8 cellular contexts compared by ENCODE assay signal in the genomic region with DNA sequence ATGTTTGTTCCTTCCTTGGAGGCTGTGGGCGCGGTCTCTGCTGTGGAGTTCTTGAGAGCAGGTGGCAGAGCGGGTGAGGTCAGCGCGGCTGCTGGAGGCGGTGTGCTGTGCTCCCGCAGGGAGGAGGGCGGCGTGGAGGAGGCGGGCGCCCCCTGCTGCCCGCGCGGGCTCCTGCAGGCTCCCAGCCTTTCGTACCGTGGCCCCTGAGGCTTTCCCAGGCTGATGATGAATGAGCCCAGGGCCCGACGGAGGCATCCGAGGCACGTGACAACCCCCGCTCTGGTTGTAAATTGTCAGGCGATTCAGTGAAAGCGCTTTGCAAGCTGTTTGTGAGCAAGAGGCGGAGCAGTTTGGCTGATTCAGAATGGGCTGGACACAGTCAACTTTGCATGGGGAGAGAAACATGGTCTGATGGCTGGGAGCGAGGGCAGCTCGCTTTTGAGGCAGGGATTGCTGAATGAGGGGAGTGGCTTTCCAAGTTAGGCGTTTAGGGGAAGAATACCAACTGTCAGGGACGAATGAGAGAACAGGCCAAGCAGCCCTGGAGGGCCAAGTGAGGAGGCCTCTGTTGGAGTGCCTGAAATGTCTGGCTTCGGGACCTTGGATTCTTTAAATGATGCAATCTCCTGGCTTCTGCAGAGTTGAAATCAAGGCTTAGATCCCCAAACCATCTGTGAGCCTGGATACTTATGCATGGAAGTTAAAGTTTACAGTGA. TPM values are rescaled to one million over a fixed set of nuclear protein-coding genes. Genes with fewer than 3 reads are reported as not detected.
DNase-seq lines count a peak whose midpoint lies in the region; FAIRE-seq and TF ChIP-seq lines count a peak whose summit lies in the region.

No MANE protein-coding gene starts in this region.

- no peak overlapping the region for H3K4me3 ChIP-seq in WERI-Rb-1 (ENCODE audit: low read depth, low read length)
- peak overlapping the region; percentile 43; the same call in 1 of the 2 replicates for H3K4me3 ChIP-seq in iPS-20b (ENCODE audit: low read length)
- H3K4me3 ChIP-seq in small intestine (ENCODE audit: low read depth in 1 of 2, low read length in 2 of 2) = no peak overlapping the region

- H3K27ac Mint-ChIP-seq in H9 = peak overlapping the region; percentile 28 to 96 (median 96); a peak in 6 of 7 replicates
- H3K27ac Mint-ChIP-seq in MCF 10A (ENCODE audit: low read depth, unreplicated experiment) = no peak overlapping the region

- DNase-seq in DMS53 (lab: John Stamatoyannopoulos, UW) (peak; percentile 97), H9 (peak; percentile 97), NCI-H1436 (lab: John Stamatoyannopoulos, UW) (peak; percentile 67), WERI-Rb-1 (peak; percentile 73), MCF 10A (ENCODE audit: unreplicated experiment) (peak; percentile 89), small intestine (peak; percentile 92), NCI-H345 (lab: John Stamatoyannopoulos, UW) (no peak)

- H3K18ac ChIP-seq in H9 (ENCODE audit: insufficient read length, low read depth, low read length) = peak overlapping the region; percentile 2

- no peaks in the 10 kb centered on the region for H3K23me2 ChIP-seq in H9 (ENCODE audit: insufficient read length, low read depth, low read length, poor library complexity, severe bottlenecking)

- CTCF ChIA-PET in MCF 10A (lab: Yijun Ruan, JAX) = interaction anchor here (0.5 to 4.3 kb wide), 20 partner anchors 10 to 417 kb away, joined by 3 to 46 read pairs (median 3); a partner anchor contains a TSS

- H2AK5ac ChIP-seq in H9 (ENCODE audit: insufficient read length, low read length) = no peak overlapping the region

- TF ChIP-seq CTCF in H9 (conservative IDR thresholded peaks at IDR 0.05) = peak; percentile 100
- peak; percentile 88 for TF ChIP-seq CTCF in WERI-Rb-1 (IDR thresholded peaks at IDR 0.05; ENCODE audit: low read depth, low read length)
- TF ChIP-seq CTCF in MCF 10A (IDR thresholded peaks at IDR 0.05; ENCODE audit: unreplicated experiment) = peak; percentile 96

- no peak overlapping the region for H2BK120ac ChIP-seq in H9 (ENCODE audit: low read depth, low read length, poor library complexity, severe bottlenecking)

- H4K5ac ChIP-seq in H9 (ENCODE audit: insufficient read length, low read depth, low read length) = no peak overlapping the region

- no peak overlapping the region for H2BK5ac ChIP-seq in H9 (ENCODE audit: insufficient read length, low read length)

- no peak for FAIRE-seq in small intestine (lab: Jason Lieb, UNC)

- H3K79me2 ChIP-seq in H9 (ENCODE audit: insufficient read depth, low read length) = no peaks in the 10 kb centered on the region

- H3K27ac ChIP-seq in H9 (ENCODE audit: insufficient read length, low read depth, low read length) (no peak overlapping the region), WERI-Rb-1 (no peak overlapping the region), iPS-20b (ENCODE audit: low read length) (no peak overlapping the region), small intestine (ENCODE audit: low read depth in 1 of 2, low read length in 1 of 2) (no peak overlapping the region)

- no peaks in the 10 kb centered on the region for H3K79me1 ChIP-seq in H9 (ENCODE audit: insufficient read depth, low read depth, low read length, poor library complexity, severe bottlenecking)

- no peaks in the 10 kb centered on the region; the same call in 1 of the 2 replicates for H3K27me3 ChIP-seq in H9 (ENCODE audit: insufficient read depth, low read length)
- H3K27me3 ChIP-seq in WERI-Rb-1 (ENCODE audit: insufficient read depth, low read depth, severe bottlenecking) = no peaks in the 10 kb centered on the region
- peaks cover 16% of the 10 kb centered on the region for H3K27me3 ChIP-seq in iPS-20b (ENCODE audit: insufficient read depth, low read length)
- H3K27me3 ChIP-seq in small intestine (ENCODE audit: control insufficient read depth in 2 of 2, insufficient read depth in 2 of 2, low read length in 2 of 2) = no peaks in the 10 kb centered on the region

- H3K9ac ChIP-seq in H9 (ENCODE audit: extremely low read depth, insufficient read length, low read length) = no peak overlapping the region
- peak overlapping the region; percentile 34; the same call in 1 of the 2 replicates for H3K9ac ChIP-seq in iPS-20b (ENCODE audit: low read depth, low read length)

- H3K14ac ChIP-seq in H9 (ENCODE audit: insufficient read depth, low read length) = peak overlapping the region; percentile 4; the same call in 1 of the 2 replicates

- no CpG with 5 or more reads among the region's 29 CpGs for WGBS in H9 (ENCODE audit: extremely low coverage, insufficient read length, low lambda C conversion rate)
- 7 to 8% (median 8%) methylated on average over 29 of the region's 29 CpGs for WGBS in small intestine, 3 donors

- no peaks in the 10 kb centered on the region for H3K9me3 ChIP-seq in H9 (ENCODE audit: control insufficient read depth, low read depth, low read length)
- peaks cover 8% of the 10 kb centered on the region for H3K9me3 ChIP-seq in WERI-Rb-1 (ENCODE audit: severe bottlenecking)
- H3K9me3 ChIP-seq in iPS-20b (ENCODE audit: insufficient read depth, low read depth, low read length) = peaks cover 19% of the 10 kb centered on the region
- H3K9me3 ChIP-seq in small intestine (ENCODE audit: control insufficient read depth, low read depth) = no peaks in the 10 kb centered on the region

- H3T11ph ChIP-seq in H9 (ENCODE audit: low read length) = no peak overlapping the region

- H3K9me3 Mint-ChIP-seq in H9 (peaks cover 33 to 34% of the 10 kb centered on the region in 2 experiments), MCF 10A (ENCODE audit: unreplicated experiment) (peaks cover 16% of the 10 kb centered on the region)

- H3K27me3 Mint-ChIP-seq in H9 (ENCODE audit: low read depth) (peaks cover 33% of the 10 kb centered on the region), MCF 10A (ENCODE audit: insufficient read depth, unreplicated experiment) (no peaks in the 10 kb centered on the region)

- H3K4me3 Mint-ChIP-seq in H9 (peak overlapping the region in 1 of 2 experiments; percentile 51; a peak in 2 of 5 replicates), MCF 10A (ENCODE audit: unreplicated experiment) (peak overlapping the region; percentile 32)

- intact Hi-C loops in MCF 10A (cut with micrococcal nuclease) = loop anchor here (1.0 kb wide), 4 partner anchors 75 to 357 kb away; a partner anchor contains a TSS

- no peak overlapping the region for H4K91ac ChIP-seq in H9 (ENCODE audit: insufficient read length, low read depth, low read length)

- H3K4me1 ChIP-seq in H9 (ENCODE audit: insufficient read depth, low read length) (peaks cover 5% of the 10 kb centered on the region; the same call in 1 of the 2 replicates), iPS-20b (ENCODE audit: insufficient read depth, low read length) (peaks cover 10% of the 10 kb centered on the region), small intestine (ENCODE audit: control insufficient read depth in 2 of 2, insufficient read depth in 1 of 2, low read depth in 1 of 2, low read length in 1 of 2) (no peaks in the 10 kb centered on the region)

- H3K4me1 Mint-ChIP-seq in H9 = peaks cover 14 to 15% of the 10 kb centered on the region in 2 experiments
- peaks cover 14% of the 10 kb centered on the region for H3K4me1 Mint-ChIP-seq in MCF 10A (ENCODE audit: insufficient read depth, unreplicated experiment)

- no peak overlapping the region for H3K23ac ChIP-seq in H9 (ENCODE audit: insufficient read length, low read depth, low read length)

- H4K20me1 ChIP-seq in H9 (ENCODE audit: control insufficient read depth, insufficient read depth, insufficient read length) = no peaks in the 10 kb centered on the region

- H3K36me3 Mint-ChIP-seq in H9 (ENCODE audit: insufficient read depth in 1 of 3, low read depth in 3 of 3) (peaks cover 27 to 33% (median 33%) of the 10 kb centered on the region in 3 experiments), MCF 10A (ENCODE audit: insufficient read depth, unreplicated experiment) (no peaks in the 10 kb centered on the region)

- no peak overlapping the region; the same call in 1 of the 2 replicates for H2BK15ac ChIP-seq in H9 (ENCODE audit: low read depth, low read length)

- no peak overlapping the region for H4K8ac ChIP-seq in H9 (replicated peaks; ENCODE audit: insufficient read length, low read depth, low read length)

- POLR2A ChIA-PET in MCF 10A (lab: Yijun Ruan, JAX) = interaction anchor here (0.7 kb wide), 1 partner anchor 249 kb away, joined by 4 read pairs; no protein-coding TSS in a partner anchor

- no peak overlapping the region for H2BK20ac ChIP-seq in H9 (ENCODE audit: low read depth, low read length, poor library complexity, severe bottlenecking)

- H3K4ac ChIP-seq in H9 (ENCODE audit: low read depth, low read length) = no peak overlapping the region

- peak overlapping the region; percentile 71 for H2AFZ ChIP-seq in H9 (ENCODE audit: low read length)

- no peaks in the 10 kb centered on the region for H3K36me3 ChIP-seq in WERI-Rb-1
- no peaks in the 10 kb centered on the region for H3K36me3 ChIP-seq in iPS-20b (ENCODE audit: insufficient read depth, low read depth, low read length)
- H3K36me3 ChIP-seq in small intestine (ENCODE audit: control insufficient read depth in 2 of 2, insufficient read depth in 2 of 2, low read length in 2 of 2) = no peaks in the 10 kb centered on the region

- H2BK12ac ChIP-seq in H9 (ENCODE audit: insufficient read length, low read depth, low read length) = no peak overlapping the region

- H3K4me2 ChIP-seq in H9 (ENCODE audit: insufficient read depth, insufficient read length, low read length) = peak overlapping the region; percentile 48

- BruUV-seq in MCF 10A (replicated peaks; lab: Mats Ljungman, UMichigan) = no TSS peak

- H3K56ac ChIP-seq in H9 (ENCODE audit: insufficient read length, low read depth, low read length) = no peak overlapping the region

RNA-seq across cellular contexts. Expression of a gene that starts 46.6 kb away (rescaled TPM):
- total RNA-seq in H9 (2021) (3.3 and 3.8 TPM in 2 replicates), MCF 10A (2022) (0.17 and 0.19 TPM in 2 replicates)
- polyA plus RNA-seq in small intestine = 1 to 10 TPM; 4.1 to 6.3 (median 4.6) TPM
